Comparison of ENCODE assay signal across 1 cellular context in the genomic region with DNA sequence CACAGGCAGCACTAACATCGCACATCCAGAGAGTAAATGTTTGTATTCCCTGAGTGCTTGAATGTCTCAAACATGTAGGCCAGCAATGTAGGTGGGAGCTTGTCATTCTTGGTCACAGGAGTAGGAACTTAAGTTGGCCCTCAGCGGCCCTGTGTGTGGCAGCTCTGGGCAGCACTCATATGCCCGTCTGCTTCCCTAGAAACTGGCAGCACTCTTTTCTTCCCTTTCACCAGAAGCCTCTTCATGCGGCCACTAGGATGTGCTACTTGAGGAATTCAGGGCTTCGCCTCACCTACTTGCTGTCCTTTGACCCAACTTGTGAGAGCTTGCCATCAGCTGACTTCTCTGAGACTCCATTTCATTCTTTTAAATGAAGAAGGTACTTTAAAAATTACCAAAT.
TF ChIP-seq lines count a peak whose summit lies in the region.

No MANE protein-coding gene starts in this region.

TF ChIP-seq in WTC11, 78 proteins besides CTCF, POLR2A, EP300 and RAD21 (continued from another document):
- TF ChIP-seq, protein P1, sequence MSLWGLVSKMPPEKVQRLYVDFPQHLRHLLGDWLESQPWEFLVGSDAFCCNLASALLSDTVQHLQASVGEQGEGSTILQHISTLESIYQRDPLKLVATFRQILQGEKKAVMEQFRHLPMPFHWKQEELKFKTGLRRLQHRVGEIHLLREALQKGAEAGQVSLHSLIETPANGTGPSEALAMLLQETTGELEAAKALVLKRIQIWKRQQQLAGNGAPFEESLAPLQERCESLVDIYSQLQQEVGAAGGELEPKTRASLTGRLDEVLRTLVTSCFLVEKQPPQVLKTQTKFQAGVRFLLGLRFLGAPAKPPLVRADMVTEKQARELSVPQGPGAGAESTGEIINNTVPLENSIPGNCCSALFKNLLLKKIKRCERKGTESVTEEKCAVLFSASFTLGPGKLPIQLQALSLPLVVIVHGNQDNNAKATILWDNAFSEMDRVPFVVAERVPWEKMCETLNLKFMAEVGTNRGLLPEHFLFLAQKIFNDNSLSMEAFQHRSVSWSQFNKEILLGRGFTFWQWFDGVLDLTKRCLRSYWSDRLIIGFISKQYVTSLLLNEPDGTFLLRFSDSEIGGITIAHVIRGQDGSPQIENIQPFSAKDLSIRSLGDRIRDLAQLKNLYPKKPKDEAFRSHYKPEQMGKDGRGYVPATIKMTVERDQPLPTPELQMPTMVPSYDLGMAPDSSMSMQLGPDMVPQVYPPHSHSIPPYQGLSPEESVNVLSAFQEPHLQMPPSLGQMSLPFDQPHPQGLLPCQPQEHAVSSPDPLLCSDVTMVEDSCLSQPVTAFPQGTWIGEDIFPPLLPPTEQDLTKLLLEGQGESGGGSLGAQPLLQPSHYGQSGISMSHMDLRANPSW (CRISPR knock-in tag; conservative IDR thresholded peaks at IDR 0.05; ENCODE audit: low read depth): no peak
- TF ChIP-seq SP1 (CRISPR knock-in tag; conservative IDR thresholded peaks at IDR 0.05) (no peak), IRF1 (CRISPR knock-in tag; IDR thresholded peaks at IDR 0.05) (no peak), MLX (CRISPR knock-in tag; IDR thresholded peaks at IDR 0.05) (no peak), ZSCAN18 (CRISPR knock-in tag; IDR thresholded peaks at IDR 0.05) (no peak)
